ENCODE assay signal across 9 cellular contexts in the genomic region with DNA sequence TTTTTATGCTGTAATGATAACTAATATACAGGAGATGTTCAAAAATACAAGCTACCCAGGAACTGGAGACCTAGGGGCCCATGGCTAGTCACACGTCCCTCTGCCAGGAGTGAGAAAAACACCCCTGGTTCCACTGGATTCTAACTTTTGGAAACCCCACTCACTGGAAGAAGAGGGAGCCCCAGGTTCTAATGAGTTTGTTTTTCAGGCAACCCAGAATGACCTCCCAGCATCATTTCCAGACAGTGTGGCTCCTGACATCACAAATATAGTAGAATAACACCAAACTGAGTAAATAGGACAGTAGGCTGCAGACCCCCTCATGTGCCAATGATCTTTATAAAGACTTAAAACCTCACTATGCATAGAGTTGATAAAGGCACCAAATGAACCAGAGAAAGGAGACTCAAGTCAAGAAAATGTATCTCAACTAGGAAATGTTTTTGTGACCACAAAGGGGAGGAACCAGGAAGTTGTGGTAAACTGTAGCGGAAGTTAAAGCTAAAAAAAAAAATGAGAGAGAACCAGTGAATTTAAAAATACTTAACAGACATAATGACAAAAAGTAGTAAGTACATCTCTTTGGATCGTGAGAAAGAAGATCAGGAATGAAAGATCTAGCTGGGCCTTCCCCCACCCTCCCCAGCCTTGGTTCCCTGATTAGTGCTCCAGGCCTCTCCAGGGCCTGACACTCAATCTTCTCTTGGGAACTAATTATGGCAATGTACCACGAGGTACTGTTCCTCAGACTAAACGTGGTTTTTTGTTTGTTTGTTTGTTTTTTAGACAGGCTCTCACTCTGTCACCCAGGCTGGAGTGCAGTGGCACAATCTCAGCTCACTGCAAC. TPM values are rescaled to one million over a fixed set of nuclear protein-coding genes. Genes with fewer than 3 reads are reported as not detected.
DNase-seq lines count a peak whose midpoint lies in the region; ATAC-seq and TF ChIP-seq lines count a peak whose summit lies in the region.
"Had no signal": no experiment of that assay in that cellular context is flagged by ENCODE, and none has a peak within 500 bp of the region (broad histone marks: within the 10 kb centered on the region; RNA-seq: fewer than 3 reads in every experiment).

No MANE protein-coding gene starts in this region.

- TF ChIP-seq CTCF in mammary epithelial cell (conservative IDR thresholded peaks at IDR 0.05 in 1 of 2, IDR thresholded peaks at IDR 0.05 in 1 of 2; ENCODE audit: extremely low read depth in 1 of 2, insufficient read depth in 1 of 2, low read depth in 1 of 2, low read length in 2 of 2) (no peak), breast epithelium (IDR thresholded peaks at IDR 0.05) (no peak), endodermal cell (conservative IDR thresholded peaks at IDR 0.05) (no peak), upper lobe of right lung (IDR thresholded peaks at IDR 0.05) (no peak), osteocyte (IDR thresholded peaks at IDR 0.05) (no peak)

- H3K4me3 Mint-ChIP-seq in endodermal cell: no peak overlapping the region
- no peak overlapping the region for H3K4me3 Mint-ChIP-seq in osteocyte (ENCODE audit: unreplicated experiment)
- H3K4me3 Mint-ChIP-seq: neural crest cell had no signal

- H3K4me3 ChIP-seq in mammary epithelial cell (replicated peaks in 1 of 3; ENCODE audit: insufficient read depth in 1 of 3, low read depth in 2 of 3, low read length in 3 of 3) (no peak overlapping the region), breast epithelium (no peak overlapping the region), endodermal cell (ENCODE audit: low read length) (no peak overlapping the region), upper lobe of right lung (no peak overlapping the region)

- in situ Hi-C loops in mammary epithelial cell (cut with MboI; ENCODE audit: low sequenced_read_pairs in 2 of 2): no loop called here

- TF ChIP-seq POLR2A in breast epithelium (IDR thresholded peaks at IDR 0.05): no peak

- intact Hi-C loops in mammary epithelial cell (cut with micrococcal nuclease) (no loop called here), breast epithelium (cut with DNase I; ENCODE audit: low total_unique reads) (no loop called here), upper lobe of right lung (cut with DNase I) (no loop called here), head of caudate nucleus (cut with DNase I) (no loop called here)

- 38% methylated on average over 4 of the region's 5 CpGs for WGBS in mammary epithelial cell (ENCODE audit: low coverage, missing lambda C conversion rate)
- 75 to 93% methylated on average over 3 to 5 of the region's 5 CpGs for WGBS in endodermal cell (ENCODE audit: insufficient coverage in 1 of 2, insufficient read length in 1 of 2), 2 experiments

- H3K4me2 ChIP-seq in mammary epithelial cell (ENCODE audit: insufficient read depth, low read depth, low read length): peak overlapping the region; percentile 45

- H2AFZ ChIP-seq in mammary epithelial cell (ENCODE audit: low read depth, low read length): peak overlapping the region; percentile 73

- peak; percentile 59 for ATAC-seq in upper lobe of right lung

- dilution Hi-C loops in mammary epithelial cell (cut with HindIII; ENCODE audit: low sequenced_read_pairs): no loop called here

- H3K36me3 Mint-ChIP-seq in endodermal cell (ENCODE audit: low read depth) (no peaks in the 10 kb centered on the region), osteocyte (ENCODE audit: unreplicated experiment) (no peaks in the 10 kb centered on the region)

- H3K9ac ChIP-seq in mammary epithelial cell (ENCODE audit: insufficient read depth, low read length) (no peak overlapping the region), endodermal cell (ENCODE audit: extremely low read depth, low read length, poor library complexity, severe bottlenecking) (no peak overlapping the region)

- no peak for DNase-seq in mammary epithelial cell
- no peak for DNase-seq in breast epithelium (ENCODE audit: low spot score in 2 of 2)
- DNase-seq in NOMO-1 (lab: John Stamatoyannopoulos, UW; ENCODE audit: unreplicated experiment in 2 of 2): peak; percentile 51 to 87
- DNase-seq in endodermal cell: peak; percentile 12
- no peak for DNase-seq in upper lobe of right lung
- DNase-seq in osteocyte (ENCODE audit: extremely low spot score, unreplicated experiment): no peak
- no peak for DNase-seq in head of caudate nucleus
- DNase-seq in SHP77 treated with DMSO at 0.1 percent for 48 hours (lab: John Stamatoyannopoulos, UW): no peak

- H3K9me3 ChIP-seq in mammary epithelial cell (replicated peaks; ENCODE audit: insufficient read depth, low read length): no peaks in the 10 kb centered on the region
- no peaks in the 10 kb centered on the region for H3K9me3 ChIP-seq in breast epithelium
- H3K9me3 ChIP-seq in endodermal cell (ENCODE audit: control insufficient read depth, low read length): no peaks in the 10 kb centered on the region
- no peaks in the 10 kb centered on the region for H3K9me3 ChIP-seq in upper lobe of right lung

- CTCF ChIA-PET in mammary epithelial cell (lab: Charles Lee; ENCODE audit: low non-redundant PET): interaction anchor here (0.6 kb wide), 1 partner anchor 912 kb away, joined by 4 read pairs; no protein-coding TSS in a partner anchor

- no peaks in the 10 kb centered on the region for H3K36me3 ChIP-seq in mammary epithelial cell (ENCODE audit: insufficient read depth, low read length)
- H3K36me3 ChIP-seq in breast epithelium: no peaks in the 10 kb centered on the region
- H3K36me3 ChIP-seq in endodermal cell (ENCODE audit: control insufficient read depth, insufficient read depth, low read length): no peaks in the 10 kb centered on the region
- H3K36me3 ChIP-seq in upper lobe of right lung: no peaks in the 10 kb centered on the region

- H3K27me3 ChIP-seq in mammary epithelial cell (ENCODE audit: insufficient read depth, low read length) (no peaks in the 10 kb centered on the region), breast epithelium (no peaks in the 10 kb centered on the region), endodermal cell (ENCODE audit: control insufficient read depth, insufficient read depth, low read length, poor library complexity, severe bottlenecking) (no peaks in the 10 kb centered on the region), upper lobe of right lung (no peaks in the 10 kb centered on the region)

- H3K79me2 ChIP-seq in mammary epithelial cell (ENCODE audit: insufficient read depth, low read length): no peaks in the 10 kb centered on the region

- H3K4me1 Mint-ChIP-seq in endodermal cell (no peaks in the 10 kb centered on the region), osteocyte (ENCODE audit: unreplicated experiment) (peaks cover 3% of the 10 kb centered on the region)
- H3K4me1 Mint-ChIP-seq: neural crest cell had no signal

- no peaks in the 10 kb centered on the region for H4K20me1 ChIP-seq in mammary epithelial cell (ENCODE audit: insufficient read depth, low read length)

- H3K27ac ChIP-seq in mammary epithelial cell (ENCODE audit: insufficient read depth, low read depth, low read length) (no peak overlapping the region), breast epithelium (peak overlapping the region in 1 of 2 donors; percentile 30), endodermal cell (ENCODE audit: low read depth, low read length) (no peak overlapping the region), upper lobe of right lung (peak overlapping the region; percentile 61)

- H3K4me1 ChIP-seq in mammary epithelial cell (ENCODE audit: insufficient read depth, low read length) (peaks cover 7% of the 10 kb centered on the region), breast epithelium (no peaks in the 10 kb centered on the region), endodermal cell (ENCODE audit: control insufficient read depth, insufficient read depth, low read length) (no peaks in the 10 kb centered on the region), upper lobe of right lung (peaks cover 5% of the 10 kb centered on the region)

- no TSS peak for BruUV-seq in mammary epithelial cell (replicated peaks; lab: Mats Ljungman, UMichigan)

- H3K9me3 Mint-ChIP-seq in endodermal cell: no peaks in the 10 kb centered on the region
- no peaks in the 10 kb centered on the region for H3K9me3 Mint-ChIP-seq in osteocyte (ENCODE audit: unreplicated experiment)
- H3K9me3 Mint-ChIP-seq: neural crest cell had no signal

- no peaks in the 10 kb centered on the region for H3K27me3 Mint-ChIP-seq in endodermal cell (ENCODE audit: insufficient read depth)
- H3K27me3 Mint-ChIP-seq in osteocyte (ENCODE audit: unreplicated experiment): peaks cover 6% of the 10 kb centered on the region

- H3K27ac Mint-ChIP-seq in endodermal cell: no peak overlapping the region
- H3K27ac Mint-ChIP-seq in osteocyte (ENCODE audit: unreplicated experiment): no peak overlapping the region

RNA-seq across cellular contexts. Expression of gene HLA-E, which starts 19.8 kb away (rescaled TPM):
- 100 to 1,000 TPM; 106 to 145 TPM for total RNA-seq in mammary epithelial cell
- polyA plus RNA-seq in mammary epithelial cell: 77.2 TPM
- polyA minus RNA-seq in mammary epithelial cell: 74.7 TPM
- 100 to 1,000 TPM; 420 to 803 (median 575) TPM for total RNA-seq in breast epithelium
- total RNA-seq in endodermal cell: 10 to 100 TPM; 31.7 to 38.4 TPM
- polyA plus RNA-seq in endodermal cell (2013, experiment 1 of 2): 22.1 TPM
- polyA plus RNA-seq in endodermal cell (2013, experiment 2 of 2): 24.1 TPM
- 1,028 TPM for total RNA-seq in upper lobe of right lung
- 170 and 174 TPM in 2 replicates for total RNA-seq in osteocyte

RNA-seq across cellular contexts. Expression of gene GNL1, which starts 47.2 kb away (rescaled TPM):
- 10 to 100 TPM; 40.8 to 84.4 TPM for total RNA-seq in mammary epithelial cell
- 32.0 TPM for polyA plus RNA-seq in mammary epithelial cell
- 61.9 TPM for polyA minus RNA-seq in mammary epithelial cell
- total RNA-seq in breast epithelium: 10 to 100 TPM; 39.7 to 51.2 (median 47.5) TPM
- 10 to 100 TPM; 82.1 to 93.5 TPM for total RNA-seq in endodermal cell
- 44.7 TPM for polyA plus RNA-seq in endodermal cell (2013, experiment 1 of 2)
- polyA plus RNA-seq in endodermal cell (2013, experiment 2 of 2): 37.3 TPM
- 54.8 TPM for total RNA-seq in upper lobe of right lung
- 81.0 and 84.4 TPM in 2 replicates for total RNA-seq in osteocyte

RNA-seq across cellular contexts. Expression of gene PRR3, which starts 48.0 kb away (rescaled TPM):
- 10 to 100 TPM in 1 of 2 donors, 1 to 10 TPM in 1; 3.0 to 13.5 TPM for total RNA-seq in mammary epithelial cell
- polyA plus RNA-seq in mammary epithelial cell: 6.1 TPM
- polyA minus RNA-seq in mammary epithelial cell: 6.5 TPM
- total RNA-seq in breast epithelium: 10 to 100 TPM in 2 of 3 donors, 1 to 10 TPM in 1; 9.0 to 28.4 (median 12.1) TPM
- total RNA-seq in endodermal cell: 10 to 100 TPM; 10.9 to 12.0 TPM
- 42.4 TPM for polyA plus RNA-seq in endodermal cell (2013, experiment 1 of 2)
- polyA plus RNA-seq in endodermal cell (2013, experiment 2 of 2): 36.6 TPM
- total RNA-seq in upper lobe of right lung: 6.9 TPM
- total RNA-seq in osteocyte: 12.1 and 17.1 TPM in 2 replicates

Comparison
In these comparisons a context has a peak if more than half of its experiments do, and no peak if none do; other contexts are left out.
1. DNase-seq: peak in NOMO-1 (2 of 2) and endodermal cell (single experiment); none in mammary epithelial cell (single experiment), breast epithelium (0 of 2), upper lobe of right lung (single experiment), osteocyte (single experiment), head of caudate nucleus (0 of 42) and SHP77 treated with DMSO at 0.1 percent for 48 hours (single experiment).